ENCODE assay signal across 22 cellular contexts in the genomic region with DNA sequence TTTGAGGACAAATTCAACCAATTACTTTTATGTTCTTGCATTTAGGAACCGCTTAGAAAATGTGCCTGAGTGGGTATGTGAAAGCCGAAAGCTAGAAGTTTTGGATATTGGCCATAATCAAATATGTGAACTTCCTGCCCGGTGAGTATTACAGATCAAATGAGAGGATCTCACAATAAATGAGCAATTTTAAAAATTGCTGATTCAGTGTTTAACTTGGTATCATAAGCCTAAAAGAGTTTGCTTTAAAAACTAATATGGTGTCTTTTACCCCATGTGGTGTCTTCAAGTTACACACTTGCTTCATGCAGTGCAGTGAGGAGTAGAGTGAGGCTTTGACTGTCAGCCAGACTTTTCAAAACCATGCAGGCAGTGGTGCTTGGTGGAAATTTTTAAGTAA.
DNase-seq lines count a peak whose midpoint lies in the region; ATAC-seq, FAIRE-seq and TF ChIP-seq lines count a peak whose summit lies in the region.
"Had no signal": no experiment of that assay in that cellular context is flagged by ENCODE, and none has a peak within 500 bp of the region (broad histone marks: within the 10 kb centered on the region; RNA-seq: fewer than 3 reads in every experiment).

No MANE protein-coding gene starts in this region.

- no peak for TF ChIP-seq EP300 in A549 (IDR thresholded peaks at IDR 0.05)

- H3K27me3 ChIP-seq in dorsolateral prefrontal cortex (no peaks in the 10 kb centered on the region), Peyer's patch (no peaks in the 10 kb centered on the region)

- POLR2A ChIA-PET in A549 (lab: Yijun Ruan, JAX), result no interaction called here

- H3K4me3 ChIP-seq in A549, result no peak overlapping the region
- H3K4me3 ChIP-seq in astrocyte of the spinal cord (ENCODE audit: low read depth, low read length), result no peak overlapping the region
- H3K4me3 ChIP-seq in dorsolateral prefrontal cortex, result no peak overlapping the region
- H3K4me3 ChIP-seq in Peyer's patch, result no peak overlapping the region

- ATAC-seq in A549, result no peak

- WGBS in A549 (ENCODE audit: missing lambda C conversion rate), result 93% methylated on average over 3 of the region's 3 CpGs

- peaks cover 0 to 5% (median 0%) of the 10 kb centered on the region in 3 donors for H3K36me3 ChIP-seq in Peyer's patch

- H3K9me3 ChIP-seq in A549 (no peaks in the 10 kb centered on the region), Peyer's patch (no peaks in the 10 kb centered on the region)

- H3K27ac ChIP-seq in A549 (no peak overlapping the region), dorsolateral prefrontal cortex (peak overlapping the region in 54 of 59 donors; percentile 16 to 100 (median 90)), Peyer's patch (no peak overlapping the region)
- H3K27ac ChIP-seq: KMS-11 had no signal

- no peak for TF ChIP-seq POLR2A in A549 (IDR thresholded peaks at IDR 0.05; ENCODE audit: low read length)
- no peak for TF ChIP-seq POLR2A in Peyer's patch (IDR thresholded peaks at IDR 0.05)

- CTCF ChIA-PET in A549 (lab: Yijun Ruan, JAX), result no interaction called here

- DNase-seq in A549 (ENCODE audit: low read depth in 1 of 2, low spot score in 1 of 2) (no peak), astrocyte of the spinal cord (ENCODE audit: low read depth, low spot score) (peak; percentile 46), dorsolateral prefrontal cortex (no peak), stromal cell of bone marrow (ENCODE audit: low read depth) (peak; percentile 21), H4 (ENCODE audit: low spot score) (no peak), RCC 7860 (ENCODE audit: low spot score) (no peak), Peyer's patch (no peak)
- DNase-seq in stimulated activated CD4-positive, alpha-beta T cell treated with anti-CD3 and anti-CD28 coated beads, Interleukin-4, amount 100 ng/mL, for 1 hour, result no peak
- DNase-seq: 8988T, Calu3, DMS153, DND-41, H7, NCI-H1048, NCI-H1417, NCI-H1694, NCI-H2029 treated with DMSO at 0.1 percent for 48 hours, NCI-H526 treated with DMSO at 0.1 percent for 48 hours, SHP77 treated with DMSO at 0.1 percent for 48 hours had no signal

- FAIRE-seq in A549 (lab: Jason Lieb, UNC) (no peak), RCC 7860 (lab: Jason Lieb, UNC) (no peak)
- FAIRE-seq: GM12892, HTR-8/SVneo had no signal

- intact Hi-C loops in dorsolateral prefrontal cortex (cut with DNase I), result loop anchor here in 1 of 2 donors (5.0 kb wide), 1 partner anchor 67 kb away; no protein-coding TSS in a partner anchor

- in situ Hi-C loops in astrocyte of the spinal cord (cut with HindIII; ENCODE audit: low sequenced_read_pairs), result no loop called here

- H3K4me1 ChIP-seq in A549 (peaks cover 8% of the 10 kb centered on the region; the same call in 2 of the 3 replicates), Peyer's patch (no peaks in the 10 kb centered on the region)

- no peak for TF ChIP-seq RAD21 in A549 (conservative IDR thresholded peaks at IDR 0.05 in 1 of 2, IDR thresholded peaks at IDR 0.05 in 1 of 2)

- TF ChIP-seq CTCF in A549 (IDR thresholded peaks at IDR 0.05), result no peak
- no peak for TF ChIP-seq CTCF in astrocyte of the spinal cord (IDR thresholded peaks at IDR 0.05; ENCODE audit: low read depth, low read length)
- no peak for TF ChIP-seq CTCF in dorsolateral prefrontal cortex (IDR thresholded peaks at IDR 0.05 in 54 of 56, conservative IDR thresholded peaks at IDR 0.05 in 2 of 56; ENCODE audit: low read depth in 1 of 56, partially characterized antibody in 56 of 56)
- TF ChIP-seq CTCF in Peyer's patch (IDR thresholded peaks at IDR 0.05), result no peak

- H3K4me2 ChIP-seq in A549, result no peak overlapping the region
- H3K4me2 ChIP-seq: KMS-11 had no signal

TF ChIP-seq in A549, 52 proteins besides CTCF, POLR2A, EP300 and RAD21:
- TF ChIP-seq, protein P1, sequence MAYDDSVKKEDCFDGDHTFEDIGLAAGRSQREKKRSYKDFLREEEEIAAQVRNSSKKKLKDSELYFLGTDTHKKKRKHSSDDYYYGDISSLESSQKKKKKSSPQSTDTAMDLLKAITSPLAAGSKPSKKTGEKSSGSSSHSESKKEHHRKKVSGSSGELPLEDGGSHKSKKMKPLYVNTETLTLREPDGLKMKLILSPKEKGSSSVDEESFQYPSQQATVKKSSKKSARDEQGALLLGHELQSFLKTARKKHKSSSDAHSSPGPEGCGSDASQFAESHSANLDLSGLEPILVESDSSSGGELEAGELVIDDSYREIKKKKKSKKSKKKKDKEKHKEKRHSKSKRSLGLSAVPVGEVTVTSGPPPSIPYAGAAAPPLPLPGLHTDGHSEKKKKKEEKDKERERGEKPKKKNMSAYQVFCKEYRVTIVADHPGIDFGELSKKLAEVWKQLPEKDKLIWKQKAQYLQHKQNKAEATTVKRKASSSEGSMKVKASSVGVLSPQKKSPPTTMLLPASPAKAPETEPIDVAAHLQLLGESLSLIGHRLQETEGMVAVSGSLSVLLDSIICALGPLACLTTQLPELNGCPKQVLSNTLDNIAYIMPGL (CRISPR knock-in tag; IDR thresholded peaks at IDR 0.05; ENCODE audit: borderline replicate concordance), result no peak
- TF ChIP-seq NFE2L2 (conservative IDR thresholded peaks at IDR 0.05; ENCODE audit: low read length), result no peak
- no peak for TF ChIP-seq FOSB (CRISPR knock-in tag; IDR thresholded peaks at IDR 0.05)
- peak; percentile 88 for TF ChIP-seq MAFK (IDR thresholded peaks at IDR 0.05; ENCODE audit: partially characterized antibody)
- TF ChIP-seq, protein P2, sequence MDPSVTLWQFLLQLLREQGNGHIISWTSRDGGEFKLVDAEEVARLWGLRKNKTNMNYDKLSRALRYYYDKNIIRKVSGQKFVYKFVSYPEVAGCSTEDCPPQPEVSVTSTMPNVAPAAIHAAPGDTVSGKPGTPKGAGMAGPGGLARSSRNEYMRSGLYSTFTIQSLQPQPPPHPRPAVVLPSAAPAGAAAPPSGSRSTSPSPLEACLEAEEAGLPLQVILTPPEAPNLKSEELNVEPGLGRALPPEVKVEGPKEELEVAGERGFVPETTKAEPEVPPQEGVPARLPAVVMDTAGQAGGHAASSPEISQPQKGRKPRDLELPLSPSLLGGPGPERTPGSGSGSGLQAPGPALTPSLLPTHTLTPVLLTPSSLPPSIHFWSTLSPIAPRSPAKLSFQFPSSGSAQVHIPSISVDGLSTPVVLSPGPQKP (IDR thresholded peaks at IDR 0.05; ENCODE audit: low read depth, low read length), result no peak
- TF ChIP-seq CEBPB (IDR thresholded peaks at IDR 0.05), result no peak
- TF ChIP-seq TFCP2L1 (CRISPR knock-in tag; IDR thresholded peaks at IDR 0.05), result no peak
- TF ChIP-seq RARB (CRISPR knock-in tag; IDR thresholded peaks at IDR 0.05), result no peak

Comparison
In these comparisons a context has a peak if more than half of its experiments do, and no peak if none do; other contexts are left out.
1. DNase-seq: peak in astrocyte of the spinal cord (single experiment) and stromal cell of bone marrow (single experiment); none in A549 (0 of 2), dorsolateral prefrontal cortex (0 of 10), H4 (single experiment), RCC 7860 (single experiment), stimulated activated CD4-positive, alpha-beta T cell treated with anti-CD3 and anti-CD28 coated beads, Interleukin-4, amount 100 ng/mL, for 1 hour (single experiment) and Peyer's patch (0 of 3).
2. H3K27ac ChIP-seq: peak in dorsolateral prefrontal cortex (54 of 59); none in A549 (0 of 2) and Peyer's patch (0 of 4).